8 cellular contexts compared by ENCODE assay signal in genomic region chr3:187745201-187746058, GRCh38. TPM values are rescaled to one million over a fixed set of nuclear protein-coding genes. Genes with fewer than 3 reads are reported as not detected.
DNase-seq lines count a peak whose midpoint lies in the region; ATAC-seq, FAIRE-seq and TF ChIP-seq lines count a peak whose summit lies in the region.

Gene BCL6 (minus strand): TSS chr3:187745468. CDS start chr3:187733693, 11,775 bp downstream.

- H3K27ac ChIP-seq in kidney (ENCODE audit: low read depth in 2 of 2, low read length in 2 of 2), result peak within 1 kb of the TSS; percentile 99

- TF ChIP-seq CTCF in AG09319 (IDR thresholded peaks at IDR 0.05; ENCODE audit: low read depth, low read length) (no peak), chondrocyte (IDR thresholded peaks at IDR 0.05) (peak; percentile 20), kidney (IDR thresholded peaks at IDR 0.05; ENCODE audit: borderline replicate concordance, extremely low read depth, insufficient read depth) (peak; percentile 14)

- ATAC-seq in HG03457 (IDR thresholded peaks at IDR 0.05; ENCODE audit: unreplicated experiment), result peak; percentile 54
- ATAC-seq in activated CD4-positive, alpha-beta T cell treated with anti-CD3 and anti-CD28 coated beads for 36 hours, result peak; percentile 50

- DNase-seq in AG09319 (ENCODE audit: extremely low read depth, low read depth), result peak; percentile 97
- DNase-seq in GM19240 (ENCODE audit: insufficient read length, low spot score), result peak; percentile 38
- DNase-seq in NCI-H524 treated with DMSO at 0.1 percent for 48 hours (lab: John Stamatoyannopoulos, UW), result peak; percentile 87
- DNase-seq in activated CD4-positive, alpha-beta T cell treated with anti-CD3 and anti-CD28 coated beads for 36 hours, result peak; percentile 92
- peak; percentile 93 for DNase-seq in chondrocyte (ENCODE audit: low spot score)
- DNase-seq in kidney, result peak; percentile 98
- peak; percentile 82 to 91 (median 83) for DNase-seq in stimulated activated CD4-positive, alpha-beta T cell treated with anti-CD3 and anti-CD28 coated beads, Interleukin-12 subunit alpha, Interleukin-12 subunit beta, amount 100 ng/mL, for 48 hours (ENCODE audit: low read depth in 2 of 3, low spot score in 1 of 3)

- peaks cover 9 to 24% of the 10 kb centered on the region in 2 donors for H3K4me1 ChIP-seq in kidney (ENCODE audit: control insufficient read depth in 1 of 2, insufficient read depth in 1 of 2, low read depth in 1 of 2, low read length in 2 of 2)

- peaks cover 16% of the 10 kb centered on the region for H3K36me3 Mint-ChIP-seq in activated CD4-positive, alpha-beta T cell treated with anti-CD3 and anti-CD28 coated beads for 36 hours (ENCODE audit: low read depth)
- H3K36me3 Mint-ChIP-seq in chondrocyte (ENCODE audit: low read depth), result no peaks in the 10 kb centered on the region

- peak within 1 kb of the TSS; percentile 91 for H3K4me3 Mint-ChIP-seq in activated CD4-positive, alpha-beta T cell treated with anti-CD3 and anti-CD28 coated beads for 36 hours
- peak within 1 kb of the TSS; percentile 87 for H3K4me3 Mint-ChIP-seq in chondrocyte (ENCODE audit: unreplicated experiment)

- H3K27me3 Mint-ChIP-seq in activated CD4-positive, alpha-beta T cell treated with anti-CD3 and anti-CD28 coated beads for 36 hours, result no peaks in the 10 kb centered on the region
- H3K27me3 Mint-ChIP-seq in chondrocyte (ENCODE audit: low read depth), result no peaks in the 10 kb centered on the region

- intact Hi-C loops in activated CD4-positive, alpha-beta T cell treated with anti-CD3 and anti-CD28 coated beads for 36 hours (cut with DNase I, micrococcal nuclease), result loop anchor here (1.0 to 10.0 kb wide), 19 partner anchors 32 to 1169 kb away; no protein-coding TSS in a partner anchor
- intact Hi-C loops in kidney (cut with DNase I), result loop anchor here (10.0 kb wide), 1 partner anchor 299 kb away; no protein-coding TSS in a partner anchor

- no peaks in the 10 kb centered on the region for H3K9me3 Mint-ChIP-seq in activated CD4-positive, alpha-beta T cell treated with anti-CD3 and anti-CD28 coated beads for 36 hours (ENCODE audit: low read depth)
- no peaks in the 10 kb centered on the region for H3K9me3 Mint-ChIP-seq in chondrocyte (ENCODE audit: low read depth)

- H3K36me3 ChIP-seq in kidney (ENCODE audit: control insufficient read depth in 1 of 2, insufficient read depth in 2 of 2, low read length in 2 of 2), result no peaks in the 10 kb centered on the region

- peak within 1 kb of the TSS; percentile 94 to 98 for H3K9ac ChIP-seq in kidney (ENCODE audit: low read length in 2 of 2)

- peak; percentile 21 for FAIRE-seq in kidney (lab: Jason Lieb, UNC)

- peak within 1 kb of the TSS; percentile 73 to 93 for H3K4me3 ChIP-seq in kidney (ENCODE audit: low read length in 2 of 2)

- H3K27ac Mint-ChIP-seq in activated CD4-positive, alpha-beta T cell treated with anti-CD3 and anti-CD28 coated beads for 36 hours, result peak within 1 kb of the TSS; percentile 99
- peak within 1 kb of the TSS; percentile 100 for H3K27ac Mint-ChIP-seq in chondrocyte (ENCODE audit: unreplicated experiment)

- CTCF ChIA-PET in activated CD4-positive, alpha-beta T cell treated with anti-CD3 and anti-CD28 coated beads for 36 hours (lab: Charles Lee), result interaction anchor here (0.7 to 5.9 kb wide), 19 partner anchors 25 to 1812 kb away, joined by 3 to 56 read pairs (median 3); no protein-coding TSS in a partner anchor

- POLR2A ChIA-PET in activated CD4-positive, alpha-beta T cell treated with anti-CD3 and anti-CD28 coated beads for 36 hours (lab: Charles Lee), result interaction anchor here (0.6 to 2.5 kb wide), 21 partner anchors 24 to 1205 kb away, joined by 3 to 24 read pairs (median 4); no protein-coding TSS in a partner anchor

- H3K4me1 Mint-ChIP-seq in activated CD4-positive, alpha-beta T cell treated with anti-CD3 and anti-CD28 coated beads for 36 hours, result peaks cover 63% of the 10 kb centered on the region
- peaks cover 70% of the 10 kb centered on the region for H3K4me1 Mint-ChIP-seq in chondrocyte (ENCODE audit: low read depth)

- no peaks in the 10 kb centered on the region for H3K9me3 ChIP-seq in kidney (ENCODE audit: control insufficient read depth in 1 of 2, low read length in 2 of 2)

RNA-seq across cellular contexts. Expression of gene BCL6, which starts in this region (rescaled TPM):
- total RNA-seq in activated CD4-positive, alpha-beta T cell treated with anti-CD3 and anti-CD28 coated beads for 36 hours, result 10 to 100 TPM; 42.9 to 52.8 TPM
- total RNA-seq in chondrocyte (45.2 to 46.7 TPM (median 46.0 TPM) in 3 replicates), kidney (110 TPM)
- 7.3 TPM for polyA plus RNA-seq in kidney (ENCODE audit: insufficient read depth, low read depth, low replicate concordance)

Comparison
In these comparisons a context has a peak if more than half of its experiments do, and no peak if none do; other contexts are left out.
1. Peak in every context shown above with its lines: DNase-seq, ATAC-seq, H3K4me3 ChIP-seq and H3K27ac ChIP-seq.
2. DNase-seq: peak in every context shown above with its lines; median percentile 98 in kidney; 97 in AG09319; 93 in chondrocyte; 92 in activated CD4-positive, alpha-beta T cell treated with anti-CD3 and anti-CD28 coated beads for 36 hours; 87 in NCI-H524 treated with DMSO at 0.1 percent for 48 hours; 83 in stimulated activated CD4-positive, alpha-beta T cell treated with anti-CD3 and anti-CD28 coated beads, Interleukin-12 subunit alpha, Interleukin-12 subunit beta, amount 100 ng/mL, for 48 hours; 38 in GM19240.